In genomic region chr19:57849162-57849665, GRCh38 we compare ENCODE assay signal across 7 cellular contexts. TPM values are rescaled to one million over a fixed set of nuclear protein-coding genes. Genes with fewer than 3 reads are reported as not detected.
A peak's percentile ranks its signal among the peaks of the same experiment; 100 is the strongest.
DNase-seq lines count a peak whose midpoint lies in the region; ATAC-seq and TF ChIP-seq lines count a peak whose summit lies in the region.
"Not testable (repeated sequence)": the region's sequence is repeated elsewhere in the genome, so short reads cannot be mapped to it uniquely, and the experiment has no call there.

No MANE protein-coding gene starts in this region.

- H3K79me2 ChIP-seq in osteoblast (ENCODE audit: insufficient read depth, low read length): peaks cover 64% of the 10 kb centered on the region

- H2AFZ ChIP-seq in osteoblast (ENCODE audit: low read length): not testable (repeated sequence)

- not testable (repeated sequence) for H3K9me3 Mint-ChIP-seq in MCF 10A (ENCODE audit: unreplicated experiment)

- peaks cover 33 to 36% of the 10 kb centered on the region in 2 experiments for H3K36me3 ChIP-seq in HEK293 (ENCODE audit: control insufficient read depth in 2 of 2, insufficient read depth in 1 of 2, low read length in 2 of 2)
- H3K36me3 ChIP-seq in iPS-15b (ENCODE audit: control insufficient read depth, insufficient read depth, low read length); osteoblast (ENCODE audit: insufficient read depth, low read length): not testable (repeated sequence)

- H3K9me3 ChIP-seq in HEK293 (ENCODE audit: control insufficient read depth, insufficient read depth, low read depth, low read length); iPS-15b (ENCODE audit: control insufficient read depth, insufficient read depth, low read length); osteoblast (ENCODE audit: low read depth, low read length): not testable (repeated sequence)

- not testable (repeated sequence) for H3K27ac Mint-ChIP-seq in MCF 10A (ENCODE audit: low read depth, unreplicated experiment)

- not testable (repeated sequence) for TF ChIP-seq CTCF in HEK293 (tag by site-specific recombination; IDR thresholded peaks at IDR 0.05); HL-60 (IDR thresholded peaks at IDR 0.05; ENCODE audit: insufficient read depth, low read length); VCaP (conservative IDR thresholded peaks at IDR 0.05); MCF 10A (IDR thresholded peaks at IDR 0.05; ENCODE audit: unreplicated experiment); osteoblast (IDR thresholded peaks at IDR 0.05; ENCODE audit: extremely low read depth, low read depth, low read length)

- CTCF ChIA-PET in HEK293 (lab: Yijun Ruan, JAX): interaction anchor here (0.6 kb wide), 1 partner anchor 30 kb away, joined by 3 read pairs; no protein-coding TSS in a partner anchor
- CTCF ChIA-PET in MCF 10A (lab: Yijun Ruan, JAX): interaction anchor here (0.7 to 2.1 kb wide), 2 partner anchors 13 to 745 kb away, joined by 3 to 8 read pairs; no protein-coding TSS in a partner anchor

- H3K27me3 ChIP-seq in HL-60 (ENCODE audit: insufficient read depth, poor library complexity, severe bottlenecking); iPS-15b (ENCODE audit: control insufficient read depth, insufficient read depth, low read length); osteoblast (ENCODE audit: insufficient read depth, low read length): not testable (repeated sequence)

- H3K4me2 ChIP-seq in osteoblast (ENCODE audit: insufficient read depth, low read length): peak overlapping the region; percentile 88

- H3K4me3 ChIP-seq in HEK293 (ENCODE audit: low read depth, low read length) (peak overlapping the region; percentile 86), iPS-15b (ENCODE audit: low read depth, low read length) (peak overlapping the region; percentile 97), osteoblast (ENCODE audit: insufficient read depth, low read length) (peak overlapping the region; percentile 89)
- not testable (repeated sequence) for H3K4me3 ChIP-seq in HL-60 (replicated peaks; ENCODE audit: insufficient read depth, low read length)

- H4K20me1 ChIP-seq in osteoblast (ENCODE audit: insufficient read depth, low read length): peaks cover 18% of the 10 kb centered on the region

- not testable (repeated sequence) for H3K27me3 Mint-ChIP-seq in MCF 10A (ENCODE audit: insufficient read depth, unreplicated experiment)

- peaks cover 19% of the 10 kb centered on the region for H3K4me1 Mint-ChIP-seq in MCF 10A (ENCODE audit: insufficient read depth, unreplicated experiment)

- not testable (repeated sequence) for H3K4me1 ChIP-seq in HEK293 (ENCODE audit: control insufficient read depth, insufficient read depth, low read length); iPS-15b (ENCODE audit: control insufficient read depth, insufficient read depth, low read length); osteoblast (ENCODE audit: insufficient read depth, low read length)

- peak; percentile 21 for ATAC-seq in GM18517 (IDR thresholded peaks at IDR 0.05; ENCODE audit: unreplicated experiment)

- not testable (repeated sequence) for DNase-seq in HL-60 (ENCODE audit: low read depth in 1 of 2, low spot score in 1 of 2); MCF 10A (ENCODE audit: unreplicated experiment); osteoblast (ENCODE audit: insufficient read length, low spot score, missing footprints)

- POLR2A ChIA-PET in HEK293 (lab: Yijun Ruan, JAX): interaction anchor here (0.6 to 1.0 kb wide), 4 partner anchors 13 to 67 kb away, joined by 3 to 8 read pairs (median 4); partner anchors contain the start of genes ZNF417 and ZNF552
- POLR2A ChIA-PET in MCF 10A (lab: Yijun Ruan, JAX): interaction anchor here (0.7 to 1.0 kb wide), 4 partner anchors 30 to 103 kb away, joined by 3 to 5 read pairs (median 4); partner anchors contain the start of genes ZNF552 and ZNF776

- not testable (repeated sequence) for H3K9ac ChIP-seq in iPS-15b (ENCODE audit: low read depth, low read length)

- H3K36me3 Mint-ChIP-seq in MCF 10A (ENCODE audit: insufficient read depth, unreplicated experiment): peaks cover 67% of the 10 kb centered on the region

- H3K27ac ChIP-seq in HEK293 (ENCODE audit: extremely low read depth, low read depth, low read length): not testable (repeated sequence)
- H3K27ac ChIP-seq in HL-60 (replicated peaks) (peak overlapping the region; percentile 85), VCaP (peak overlapping the region; percentile 94), osteoblast (ENCODE audit: low read depth, low read length) (peak overlapping the region; percentile 81)

- peak overlapping the region; percentile 86 for H3K4me3 Mint-ChIP-seq in MCF 10A (ENCODE audit: unreplicated experiment)

- not testable (repeated sequence) for BruUV-seq in MCF 10A (replicated peaks; lab: Mats Ljungman, UMichigan)

- intact Hi-C loops in MCF 10A (cut with micrococcal nuclease): not testable (repeated sequence)

TF ChIP-seq in HEK293, 187 proteins besides CTCF, POLR2A, EP300 and RAD21:
- TF ChIP-seq ZNF335 (tag by site-specific recombination; conservative IDR thresholded peaks at IDR 0.05) (peak; percentile 95), ZFP37 (tag by site-specific recombination; IDR thresholded peaks at IDR 0.05) (0 out of 2 replicates have a peak, but pooled peaks have one; percentile 21), MZF1 (tag by site-specific recombination; IDR thresholded peaks at IDR 0.05; ENCODE audit: borderline replicate concordance) (0 out of 2 replicates have a peak, but pooled peaks have one; percentile 15), ZBTB17 (tag by site-specific recombination; IDR thresholded peaks at IDR 0.05) (peak; percentile 87; the same call in 1 of the 2 replicates), ZNF600 (tag by site-specific recombination; IDR thresholded peaks at IDR 0.05) (0 out of 2 replicates have a peak, but pooled peaks have one; percentile 29)

RNA-seq across cellular contexts. Expression of gene ZNF587, which starts 0.4 kb away (rescaled TPM):
- 32.4 and 34.2 TPM in 2 replicates for total RNA-seq in MCF 10A (2022)
- 21.8 and 26.4 TPM in 2 replicates for total RNA-seq in osteoblast

RNA-seq across cellular contexts. Expression of gene ZNF587B, which starts 19.1 kb away (rescaled TPM):
- total RNA-seq in MCF 10A (2022) (19.0 and 19.4 TPM in 2 replicates), osteoblast (21.2 and 24.2 TPM in 2 replicates)

RNA-seq across cellular contexts. Expression of gene ZNF552, which starts 34.5 kb away (rescaled TPM):
- total RNA-seq in MCF 10A (2022) (5.5 and 5.6 TPM in 2 replicates), osteoblast (5.8 and 5.9 TPM in 2 replicates)

RNA-seq across cellular contexts. Expression of gene ZNF814, which starts 39.6 kb away (rescaled TPM):
- total RNA-seq in MCF 10A (2022): 3.1 and 4.0 TPM in 2 replicates
- total RNA-seq in osteoblast: 12.7 and 15.9 TPM in 2 replicates
